ENCODE assay signal across 2 cellular contexts in genomic region chr18:78587626-78588600, GRCh38.
TF ChIP-seq lines count a peak whose summit lies in the region.

No MANE protein-coding gene starts in this region.

TF ChIP-seq in HepG2, 621 proteins besides CTCF, POLR2A, EP300 and RAD21:
- no peak for TF ChIP-seq ZMYM4 (CRISPR knock-in tag; IDR thresholded peaks at IDR 0.05)
- TF ChIP-seq ZC3H4 (CRISPR knock-in tag; IDR thresholded peaks at IDR 0.05; ENCODE audit: borderline replicate concordance) = no peak
- no peak for TF ChIP-seq ZNF543 (CRISPR knock-in tag; IDR thresholded peaks at IDR 0.05)
- 0 out of 2 replicates have a peak, but pooled peaks have one; percentile 10 for TF ChIP-seq CREB1 (IDR thresholded peaks at IDR 0.05)
- TF ChIP-seq CREB1 (CRISPR knock-in tag; IDR thresholded peaks at IDR 0.05) = no peak

TF ChIP-seq in H1, 55 proteins besides CTCF, POLR2A, EP300 and RAD21:
- TF ChIP-seq TBP (IDR thresholded peaks at IDR 0.05; ENCODE audit: low read depth, low read length) (no peak), ATF2 (IDR thresholded peaks at IDR 0.05; ENCODE audit: low read length) (no peak), MAFK (IDR thresholded peaks at IDR 0.05; ENCODE audit: low read depth, low read length) (no peak), CBX8 (IDR thresholded peaks at IDR 0.05; ENCODE audit: borderline replicate concordance, low read depth, low read length) (no peak)
